ENCODE assay signal across 2 cellular contexts in genomic region chr16:20611975-20612471, GRCh38.
A peak's percentile ranks its signal among the peaks of the same experiment; 100 is the strongest.
TF ChIP-seq lines count a peak whose summit lies in the region.

No MANE protein-coding gene starts in this region.

TF ChIP-seq in K562, 482 proteins besides CTCF, POLR2A, EP300 and RAD21 (continued from another document):
- TF ChIP-seq ETS1 (conservative IDR thresholded peaks at IDR 0.05; ENCODE audit: control insufficient read depth, low read depth, low read length) (no peak), TRIM24 (IDR thresholded peaks at IDR 0.05) (no peak), RREB1 (CRISPR knock-in tag; IDR thresholded peaks at IDR 0.05) (no peak), TCF7 (IDR thresholded peaks at IDR 0.05; ENCODE audit: borderline replicate concordance) (no peak), SAFB (IDR thresholded peaks at IDR 0.05; ENCODE audit: borderline replicate concordance, low read depth, low read length) (no peak), MLLT1 (IDR thresholded peaks at IDR 0.05) (no peak)

TF ChIP-seq in HepG2, 621 proteins besides CTCF, POLR2A, EP300 and RAD21 (continued from another document and continues in another):
- TF ChIP-seq MXD1 (CRISPR knock-in tag; IDR thresholded peaks at IDR 0.05): peak; percentile 23; the same call in 1 of the 2 replicates
- TF ChIP-seq GFI1 (CRISPR knock-in tag; IDR thresholded peaks at IDR 0.05; ENCODE audit: borderline replicate concordance): no peak
- no peak for TF ChIP-seq TOE1 (CRISPR knock-in tag; IDR thresholded peaks at IDR 0.05)
- no peak for TF ChIP-seq CHD4 (IDR thresholded peaks at IDR 0.05; ENCODE audit: borderline replicate concordance, low read length)
- TF ChIP-seq NFKB2 (CRISPR knock-in tag; IDR thresholded peaks at IDR 0.05; ENCODE audit: borderline replicate concordance): peak; percentile 46; the same call in 1 of the 2 replicates
- peak; percentile 95 for TF ChIP-seq HMGXB3 (CRISPR knock-in tag; IDR thresholded peaks at IDR 0.05; ENCODE audit: borderline replicate concordance)
- TF ChIP-seq POGZ (CRISPR knock-in tag; IDR thresholded peaks at IDR 0.05): 0 out of 2 replicates have a peak, but pooled peaks have one; percentile 36
- no peak for TF ChIP-seq BCLAF1 (IDR thresholded peaks at IDR 0.05)
- TF ChIP-seq HNF1A (IDR thresholded peaks at IDR 0.05; ENCODE audit: low read depth): no peak
- no peak for TF ChIP-seq HNF1A (CRISPR knock-in tag; IDR thresholded peaks at IDR 0.05; ENCODE audit: borderline replicate concordance)
- no peak for TF ChIP-seq ZNF431 (CRISPR knock-in tag; IDR thresholded peaks at IDR 0.05; ENCODE audit: borderline replicate concordance, low read depth)
- peak; percentile 67 for TF ChIP-seq SP2 (CRISPR knock-in tag; IDR thresholded peaks at IDR 0.05)
- TF ChIP-seq CAMTA2 (CRISPR knock-in tag; IDR thresholded peaks at IDR 0.05; ENCODE audit: borderline replicate concordance): no peak
- 0 out of 2 replicates have a peak, but pooled peaks have one; percentile 13 for TF ChIP-seq PLSCR1 (CRISPR knock-in tag; IDR thresholded peaks at IDR 0.05; ENCODE audit: borderline replicate concordance)
- 0 out of 2 replicates have a peak, but pooled peaks have one; percentile 32 for TF ChIP-seq ARNT2 (CRISPR knock-in tag; IDR thresholded peaks at IDR 0.05; ENCODE audit: low read depth)
- no peak for TF ChIP-seq ZNF839 (CRISPR knock-in tag; IDR thresholded peaks at IDR 0.05; ENCODE audit: borderline replicate concordance)
- TF ChIP-seq AGO2 (optimal IDR thresholded peaks at IDR 0.05; ENCODE audit: low read depth, low read length): peak; percentile 18
- 0 out of 2 replicates have a peak, but pooled peaks have one; percentile 19 for TF ChIP-seq IKZF5 (CRISPR knock-in tag; IDR thresholded peaks at IDR 0.05)
- 0 out of 2 replicates have a peak, but pooled peaks have one; percentile 35 for TF ChIP-seq ZNF564 (CRISPR knock-in tag; IDR thresholded peaks at IDR 0.05)
- 0 out of 2 replicates have a peak, but pooled peaks have one; percentile 39 for TF ChIP-seq NFYB (CRISPR knock-in tag; IDR thresholded peaks at IDR 0.05)
- no peak for TF ChIP-seq PBX3 (CRISPR knock-in tag; IDR thresholded peaks at IDR 0.05; ENCODE audit: borderline replicate concordance)
- no peak for TF ChIP-seq KDM4B (CRISPR knock-in tag; IDR thresholded peaks at IDR 0.05)
- TF ChIP-seq KLF12 (CRISPR knock-in tag; IDR thresholded peaks at IDR 0.05; ENCODE audit: borderline replicate concordance): no peak
- TF ChIP-seq POGK (CRISPR knock-in tag; conservative IDR thresholded peaks at IDR 0.05): 0 out of 2 replicates have a peak, but pooled peaks have one; percentile 34
- TF ChIP-seq ZFP41 (CRISPR knock-in tag; IDR thresholded peaks at IDR 0.05; ENCODE audit: borderline replicate concordance): no peak
- no peak for TF ChIP-seq SP140L (CRISPR knock-in tag; IDR thresholded peaks at IDR 0.05; ENCODE audit: borderline replicate concordance)
- TF ChIP-seq ZFX (CRISPR knock-in tag; IDR thresholded peaks at IDR 0.05; ENCODE audit: low read depth): no peak
- no peak for TF ChIP-seq SIN3A (IDR thresholded peaks at IDR 0.05; ENCODE audit: borderline replicate concordance, low read depth, low read length)
- TF ChIP-seq HOXA5 (CRISPR knock-in tag; IDR thresholded peaks at IDR 0.05): no peak
- no peak for TF ChIP-seq ZNF614 (CRISPR knock-in tag; IDR thresholded peaks at IDR 0.05; ENCODE audit: borderline replicate concordance)
- TF ChIP-seq TOPORS (CRISPR knock-in tag; IDR thresholded peaks at IDR 0.05): no peak
- no peak for TF ChIP-seq ZNF775 (CRISPR knock-in tag; IDR thresholded peaks at IDR 0.05; ENCODE audit: borderline replicate concordance)
- 0 out of 2 replicates have a peak, but pooled peaks have one; percentile 6 for TF ChIP-seq ZNF598 (CRISPR knock-in tag; IDR thresholded peaks at IDR 0.05; ENCODE audit: borderline replicate concordance)
- no peak for TF ChIP-seq ZNF12 (CRISPR knock-in tag; IDR thresholded peaks at IDR 0.05)
